In the genomic region with DNA sequence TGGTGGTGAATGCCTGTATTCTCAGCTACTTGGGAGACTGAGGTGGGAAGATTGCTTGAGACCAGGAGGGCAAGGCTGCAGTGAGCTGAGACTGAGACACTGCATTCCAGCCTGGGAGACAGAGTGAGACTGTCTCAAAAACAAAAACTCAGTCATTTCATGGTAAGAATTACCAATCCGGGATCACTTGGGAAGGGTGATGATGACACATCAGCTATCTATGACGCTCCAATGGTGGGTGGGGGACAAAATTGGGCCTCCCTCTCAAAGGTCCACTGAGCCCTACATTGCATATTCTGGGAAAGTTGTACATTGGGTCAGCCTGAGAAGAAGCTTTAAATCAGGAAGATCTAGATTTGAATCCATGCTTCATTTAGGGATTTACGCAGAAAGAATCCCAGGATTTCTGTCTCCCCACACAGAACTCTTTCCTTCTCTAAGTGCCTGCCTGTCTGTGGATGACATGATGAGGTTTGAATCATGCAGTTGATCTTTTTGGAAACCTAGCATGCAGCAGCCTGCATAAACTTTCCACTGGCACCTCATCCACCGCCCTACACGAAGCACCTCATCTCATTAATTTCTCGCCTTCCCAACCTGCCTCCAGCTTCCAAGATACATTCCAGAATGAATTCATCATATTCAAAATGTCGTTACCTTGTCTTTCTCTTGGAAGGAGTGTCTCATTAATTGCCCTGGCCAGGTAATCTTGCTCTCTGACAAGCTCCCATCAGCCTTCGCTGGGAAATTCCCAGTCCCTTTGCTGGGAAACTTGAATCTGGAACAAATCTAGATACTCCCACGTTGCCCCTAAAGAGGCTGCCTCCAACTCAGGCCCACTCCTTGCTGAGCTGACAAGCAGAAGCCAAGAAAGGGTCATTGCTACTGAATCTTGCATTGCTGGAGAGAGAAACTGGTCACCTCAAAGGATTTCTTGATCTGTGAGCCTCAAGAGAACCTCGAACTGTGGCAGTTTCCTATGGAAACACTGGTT, we compare ENCODE assay signal across 25 cellular contexts. TPM values are rescaled to one million over a fixed set of nuclear protein-coding genes. Genes with fewer than 3 reads are reported as not detected.
"Had no signal": no experiment of that assay in that cellular context is flagged by ENCODE, and none has a peak within 500 bp of the region (broad histone marks: within the 10 kb centered on the region; RNA-seq: fewer than 3 reads in every experiment).

No MANE protein-coding gene starts in this region.

- H3K27ac Mint-ChIP-seq: activated B cell treated with CpG ODN at 0.5 μM for 24 hours; activated CD8-positive, alpha-beta memory T cell treated with anti-CD3 and anti-CD28 coated beads, Interleukin-2, amount 10 ng/mL, durations not matched to agents 7 days and 5 days; activated naive CD8-positive, alpha-beta T cell treated with anti-CD3 and anti-CD28 coated beads for 36 hours; nephron progenitor cell; stimulated activated effector memory CD8-positive, alpha-beta T cell treated with anti-CD3 and anti-CD28 coated beads, Interleukin-12 subunit alpha, Interleukin-12 subunit beta, amount 100 ng/mL, for 72 hours; stimulated activated naive CD8-positive, alpha-beta T cell treated with anti-CD3 and anti-CD28 coated beads, Interleukin-15, amount 100 ng/mL, for 72 hours; T-helper 17 cell had no signal

- H3K4me1 Mint-ChIP-seq: activated B cell treated with CpG ODN at 0.5 μM for 24 hours; activated CD8-positive, alpha-beta memory T cell treated with anti-CD3 and anti-CD28 coated beads, Interleukin-2, amount 10 ng/mL, durations not matched to agents 7 days and 5 days; nephron progenitor cell; stimulated activated naive CD8-positive, alpha-beta T cell treated with anti-CD3 and anti-CD28 coated beads, Interleukin-15, amount 100 ng/mL, for 72 hours; T-helper 17 cell had no signal

- H3K36me3 Mint-ChIP-seq: activated CD8-positive, alpha-beta memory T cell treated with anti-CD3 and anti-CD28 coated beads, Interleukin-2, amount 10 ng/mL, durations not matched to agents 7 days and 5 days; activated naive CD8-positive, alpha-beta T cell treated with anti-CD3 and anti-CD28 coated beads for 36 hours; stimulated activated effector memory CD8-positive, alpha-beta T cell treated with anti-CD3 and anti-CD28 coated beads, Interleukin-12 subunit alpha, Interleukin-12 subunit beta, amount 100 ng/mL, for 72 hours had no signal

- DNase-seq: activated B cell treated with CpG ODN at 0.5 μM for 24 hours; activated CD4-positive, alpha-beta T cell treated with anti-CD3 and anti-CD28 coated beads for 4 hours; activated CD4-positive, alpha-beta T cell treated with anti-CD3 and anti-CD28 coated beads, Interleukin-2, amount 50 U/mL, for 48 hours; activated CD8-positive, alpha-beta memory T cell treated with anti-CD3 and anti-CD28 coated beads, Interleukin-2, amount 10 ng/mL, durations not matched to agents 7 days and 5 days; activated naive CD8-positive, alpha-beta T cell treated with anti-CD3 and anti-CD28 coated beads for 36 hours; cerebellar nuclear complex; cortex of kidney; foreskin melanocyte; glutamatergic neuron; hypothalamus; left cardiac atrium; mesenchymal stem cell; nephron progenitor cell; SHP77; stimulated activated CD4-positive, alpha-beta T cell treated with anti-CD3 and anti-CD28 coated beads, Interleukin-1b, Interleukin-23, amount 100 ng/mL, for 48 hours; stimulated activated naive CD8-positive, alpha-beta T cell treated with anti-CD3 and anti-CD28 coated beads, Interleukin-15, amount 100 ng/mL, for 72 hours; SW 1271; T-helper 17 cell; transverse colon had no signal

- FAIRE-seq: bronchial epithelial cell had no signal

- H3K9me3 Mint-ChIP-seq: stimulated activated naive CD8-positive, alpha-beta T cell treated with anti-CD3 and anti-CD28 coated beads, Interleukin-15, amount 100 ng/mL, for 72 hours had no signal

- H3K36me3 ChIP-seq: transverse colon had no signal

- H3K9me3 ChIP-seq: transverse colon had no signal

- ATAC-seq: activated CD8-positive, alpha-beta memory T cell treated with anti-CD3 and anti-CD28 coated beads, Interleukin-2, amount 10 ng/mL, durations not matched to agents 7 days and 5 days; left cardiac atrium; stimulated activated effector memory CD8-positive, alpha-beta T cell treated with anti-CD3 and anti-CD28 coated beads, Interleukin-12 subunit alpha, Interleukin-12 subunit beta, amount 100 ng/mL, for 72 hours; stimulated activated naive CD8-positive, alpha-beta T cell treated with anti-CD3 and anti-CD28 coated beads, Interleukin-15, amount 100 ng/mL, for 72 hours; T-helper 17 cell had no signal

- H3K27ac ChIP-seq: epithelial cell of prostate, SK-N-MC, transverse colon had no signal

- H3K27me3 ChIP-seq: transverse colon had no signal

- H3K4me3 Mint-ChIP-seq: activated B cell treated with CpG ODN at 0.5 μM for 24 hours; activated CD8-positive, alpha-beta memory T cell treated with anti-CD3 and anti-CD28 coated beads, Interleukin-2, amount 10 ng/mL, durations not matched to agents 7 days and 5 days; activated naive CD8-positive, alpha-beta T cell treated with anti-CD3 and anti-CD28 coated beads for 36 hours; nephron progenitor cell; stimulated activated effector memory CD8-positive, alpha-beta T cell treated with anti-CD3 and anti-CD28 coated beads, Interleukin-12 subunit alpha, Interleukin-12 subunit beta, amount 100 ng/mL, for 72 hours; stimulated activated naive CD8-positive, alpha-beta T cell treated with anti-CD3 and anti-CD28 coated beads, Interleukin-15, amount 100 ng/mL, for 72 hours; T-helper 17 cell had no signal

- H3K4me3 ChIP-seq: SK-N-MC, transverse colon had no signal

RNA-seq across cellular contexts. Expression of a gene that starts 48.1 kb away (rescaled TPM):
- total RNA-seq: activated B cell treated with CpG ODN at 0.5 μM for 24 hours; activated CD8-positive, alpha-beta memory T cell treated with anti-CD3 and anti-CD28 coated beads, Interleukin-2, amount 10 ng/mL, durations not matched to agents 7 days and 5 days; activated naive CD8-positive, alpha-beta T cell treated with anti-CD3 and anti-CD28 coated beads for 36 hours; mononuclear cell; skeletal muscle tissue; T-helper 17 cell had no signal
